ENCODE assay signal across 1 cellular context in genomic region chr5:140174472-140175366, GRCh38.
TF ChIP-seq lines count a peak whose summit lies in the region.

A gene with protein sequence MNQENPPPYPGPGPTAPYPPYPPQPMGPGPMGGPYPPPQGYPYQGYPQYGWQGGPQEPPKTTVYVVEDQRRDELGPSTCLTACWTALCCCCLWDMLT (plus strand): TSS chr5:140175188. CDS start chr5:140194466, 19,278 bp downstream.

TF ChIP-seq in HepG2, 621 proteins besides CTCF, POLR2A, EP300 and RAD21 (continued from another document and continues in another):
- TF ChIP-seq ZNF616 (CRISPR knock-in tag; IDR thresholded peaks at IDR 0.05; ENCODE audit: low read depth) (no peak), ETV6 (CRISPR knock-in tag; conservative IDR thresholded peaks at IDR 0.05) (peak; percentile 17; the same call in 1 of the 2 replicates), GMEB1 (CRISPR knock-in tag; IDR thresholded peaks at IDR 0.05; ENCODE audit: borderline replicate concordance) (peak; percentile 64; the same call in 1 of the 2 replicates), RERE (CRISPR knock-in tag; IDR thresholded peaks at IDR 0.05; ENCODE audit: low read depth) (no peak), EED (CRISPR knock-in tag; IDR thresholded peaks at IDR 0.05) (0 out of 2 replicates have a peak, but pooled peaks have one; percentile 51), NR2F2 (IDR thresholded peaks at IDR 0.05; ENCODE audit: borderline replicate concordance, low read depth) (no peak), HMG20B (CRISPR knock-in tag; conservative IDR thresholded peaks at IDR 0.05) (no peak), SOX6 (IDR thresholded peaks at IDR 0.05) (no peak), SOX6 (CRISPR knock-in tag; IDR thresholded peaks at IDR 0.05) (peak; percentile 65), NR3C1 (CRISPR knock-in tag; IDR thresholded peaks at IDR 0.05) (no peak), MED1 (CRISPR knock-in tag; IDR thresholded peaks at IDR 0.05) (peak; percentile 64), GLI4 (CRISPR knock-in tag; IDR thresholded peaks at IDR 0.05; ENCODE audit: borderline replicate concordance) (no peak), ZNF225 (CRISPR knock-in tag; IDR thresholded peaks at IDR 0.05) (peak; percentile 7; the same call in 1 of the 2 replicates), ZSCAN22 (CRISPR knock-in tag; IDR thresholded peaks at IDR 0.05) (no peak), MYC (CRISPR knock-in tag; IDR thresholded peaks at IDR 0.05; ENCODE audit: borderline replicate concordance) (peak; percentile 61; the same call in 1 of the 2 replicates), TBP (CRISPR knock-in tag; IDR thresholded peaks at IDR 0.05) (no peak), MTF2 (CRISPR knock-in tag; IDR thresholded peaks at IDR 0.05; ENCODE audit: borderline replicate concordance) (0 out of 2 replicates have a peak, but pooled peaks have one; percentile 61), MLLT10 (CRISPR knock-in tag; IDR thresholded peaks at IDR 0.05) (no peak), SMARCC2 (IDR thresholded peaks at IDR 0.05) (no peak), PCBP1 (IDR thresholded peaks at IDR 0.05; ENCODE audit: borderline replicate concordance, low read depth, low read length) (no peak), ZNF407 (CRISPR knock-in tag; IDR thresholded peaks at IDR 0.05; ENCODE audit: not compliant biosample characterization) (no peak), ZKSCAN8 (CRISPR knock-in tag; IDR thresholded peaks at IDR 0.05; ENCODE audit: borderline replicate concordance) (no peak), SNAPC2 (CRISPR knock-in tag; IDR thresholded peaks at IDR 0.05) (no peak), HDAC2 (CRISPR knock-in tag; IDR thresholded peaks at IDR 0.05) (peak; percentile 56; the same call in 1 of the 2 replicates), UBTF (CRISPR knock-in tag; IDR thresholded peaks at IDR 0.05) (no peak)
- TF ChIP-seq, protein P1, sequence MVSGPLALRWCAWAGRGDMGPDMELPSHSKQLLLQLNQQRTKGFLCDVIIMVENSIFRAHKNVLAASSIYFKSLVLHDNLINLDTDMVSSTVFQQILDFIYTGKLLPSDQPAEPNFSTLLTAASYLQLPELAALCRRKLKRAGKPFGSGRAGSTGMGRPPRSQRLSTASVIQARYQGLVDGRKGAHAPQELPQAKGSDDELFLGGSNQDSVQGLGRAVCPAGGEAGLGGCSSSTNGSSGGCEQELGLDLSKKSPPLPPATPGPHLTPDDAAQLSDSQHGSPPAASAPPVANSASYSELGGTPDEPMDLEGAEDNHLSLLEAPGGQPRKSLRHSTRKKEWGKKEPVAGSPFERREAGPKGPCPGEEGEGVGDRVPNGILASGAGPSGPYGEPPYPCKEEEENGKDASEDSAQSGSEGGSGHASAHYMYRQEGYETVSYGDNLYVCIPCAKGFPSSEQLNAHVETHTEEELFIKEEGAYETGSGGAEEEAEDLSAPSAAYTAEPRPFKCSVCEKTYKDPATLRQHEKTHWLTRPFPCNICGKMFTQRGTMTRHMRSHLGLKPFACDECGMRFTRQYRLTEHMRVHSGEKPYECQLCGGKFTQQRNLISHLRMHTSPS (CRISPR knock-in tag; IDR thresholded peaks at IDR 0.05; ENCODE audit: low read depth): peak; percentile 60; the same call in 1 of the 2 replicates
- TF ChIP-seq, protein P2, sequence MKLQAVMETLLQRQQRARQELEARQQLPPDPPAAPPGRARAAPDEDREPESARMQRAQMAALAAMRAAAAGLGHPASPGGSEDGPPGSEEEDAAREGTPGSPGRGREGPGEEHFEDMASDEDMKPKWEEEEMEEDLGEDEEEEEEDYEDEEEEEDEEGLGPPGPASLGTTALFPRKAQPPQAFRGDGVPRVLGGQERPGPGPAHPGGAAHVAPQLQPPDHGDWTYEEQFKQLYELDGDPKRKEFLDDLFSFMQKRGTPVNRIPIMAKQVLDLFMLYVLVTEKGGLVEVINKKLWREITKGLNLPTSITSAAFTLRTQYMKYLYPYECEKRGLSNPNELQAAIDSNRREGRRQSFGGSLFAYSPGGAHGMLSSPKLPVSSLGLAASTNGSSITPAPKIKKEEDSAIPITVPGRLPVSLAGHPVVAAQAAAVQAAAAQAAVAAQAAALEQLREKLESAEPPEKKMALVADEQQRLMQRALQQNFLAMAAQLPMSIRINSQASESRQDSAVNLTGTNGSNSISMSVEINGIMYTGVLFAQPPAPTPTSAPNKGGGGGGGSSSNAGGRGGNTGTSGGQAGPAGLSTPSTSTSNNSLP (IDR thresholded peaks at IDR 0.05; ENCODE audit: low read depth, low read length): no peak
- TF ChIP-seq, protein P3, sequence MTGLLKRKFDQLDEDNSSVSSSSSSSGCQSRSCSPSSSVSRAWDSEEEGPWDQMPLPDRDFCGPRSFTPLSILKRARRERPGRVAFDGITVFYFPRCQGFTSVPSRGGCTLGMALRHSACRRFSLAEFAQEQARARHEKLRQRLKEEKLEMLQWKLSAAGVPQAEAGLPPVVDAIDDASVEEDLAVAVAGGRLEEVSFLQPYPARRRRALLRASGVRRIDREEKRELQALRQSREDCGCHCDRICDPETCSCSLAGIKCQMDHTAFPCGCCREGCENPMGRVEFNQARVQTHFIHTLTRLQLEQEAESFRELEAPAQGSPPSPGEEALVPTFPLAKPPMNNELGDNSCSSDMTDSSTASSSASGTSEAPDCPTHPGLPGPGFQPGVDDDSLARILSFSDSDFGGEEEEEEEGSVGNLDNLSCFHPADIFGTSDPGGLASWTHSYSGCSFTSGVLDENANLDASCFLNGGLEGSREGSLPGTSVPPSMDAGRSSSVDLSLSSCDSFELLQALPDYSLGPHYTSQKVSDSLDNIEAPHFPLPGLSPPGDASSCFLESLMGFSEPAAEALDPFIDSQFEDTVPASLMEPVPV (CRISPR knock-in tag; IDR thresholded peaks at IDR 0.05): no peak
